Comparison of ENCODE assay signal across 8 cellular contexts in the genomic region with DNA sequence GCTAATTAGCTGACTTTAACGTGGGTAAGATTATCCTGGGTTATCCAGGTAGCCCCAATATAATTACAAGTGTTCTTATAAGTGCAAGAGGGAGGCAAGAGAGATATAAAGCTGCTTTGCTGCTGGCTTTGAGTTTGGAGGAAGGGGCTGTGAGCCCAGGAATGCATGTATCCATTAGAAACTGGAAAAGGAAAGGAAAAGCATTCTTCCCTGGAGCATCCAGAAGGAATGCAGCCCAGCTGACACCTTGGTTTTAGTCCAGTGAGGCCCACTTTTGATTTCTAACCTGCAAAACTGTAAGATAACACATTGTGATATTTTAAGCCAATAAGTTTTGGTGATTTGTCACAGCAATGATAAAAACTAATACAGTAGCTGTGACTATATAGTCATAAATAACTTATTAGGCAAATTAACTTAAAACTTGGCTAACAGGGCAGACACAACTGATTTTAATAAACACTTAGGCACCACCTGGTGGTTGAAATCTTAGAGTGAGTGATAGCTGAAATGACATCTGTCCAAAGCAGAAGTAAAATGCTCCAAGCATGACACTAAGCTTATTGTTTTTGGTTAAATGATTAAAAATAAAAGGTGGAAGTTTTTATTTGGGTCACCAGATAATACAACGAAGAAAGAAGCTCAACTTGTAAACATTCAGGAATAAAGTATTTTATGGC. TPM values are rescaled to one million over a fixed set of nuclear protein-coding genes. Genes with fewer than 3 reads are reported as not detected.
DNase-seq lines count a peak whose midpoint lies in the region; ATAC-seq and TF ChIP-seq lines count a peak whose summit lies in the region.

No MANE protein-coding gene starts in this region.

- no peaks in the 10 kb centered on the region for H3K9me3 Mint-ChIP-seq in activated CD8-positive, alpha-beta T cell treated with anti-CD3 and anti-CD28 coated beads for 36 hours
- no peaks in the 10 kb centered on the region for H3K9me3 Mint-ChIP-seq in activated CD8-positive, alpha-beta T cell treated with anti-CD3 and anti-CD28 coated beads, Interleukin-2, amount 10 ng/mL, durations not matched to agents 7 days and 5 days (ENCODE audit: insufficient read depth)

- no peak overlapping the region for H3K4me3 Mint-ChIP-seq in activated CD8-positive, alpha-beta T cell treated with anti-CD3 and anti-CD28 coated beads for 36 hours
- H3K4me3 Mint-ChIP-seq in activated CD8-positive, alpha-beta T cell treated with anti-CD3 and anti-CD28 coated beads, Interleukin-2, amount 10 ng/mL, durations not matched to agents 7 days and 5 days, result no peak overlapping the region

- H3K4me1 Mint-ChIP-seq in activated CD8-positive, alpha-beta T cell treated with anti-CD3 and anti-CD28 coated beads for 36 hours (ENCODE audit: low read depth), result peaks cover 4% of the 10 kb centered on the region
- H3K4me1 Mint-ChIP-seq in activated CD8-positive, alpha-beta T cell treated with anti-CD3 and anti-CD28 coated beads, Interleukin-2, amount 10 ng/mL, durations not matched to agents 7 days and 5 days (ENCODE audit: low read depth), result peaks cover 3% of the 10 kb centered on the region

- intact Hi-C loops in activated CD8-positive, alpha-beta T cell treated with anti-CD3 and anti-CD28 coated beads for 36 hours (cut with micrococcal nuclease), result loop anchor here (2.0 kb wide), 1 partner anchor 101 kb away; no protein-coding TSS in a partner anchor
- intact Hi-C loops in lower leg skin (cut with DNase I; ENCODE audit: low total_unique reads), result loop anchor here (5.0 kb wide), 1 partner anchor 102 kb away; no protein-coding TSS in a partner anchor

- TF ChIP-seq CTCF in activated CD8-positive, alpha-beta T cell treated with anti-CD3 and anti-CD28 coated beads for 36 hours (IDR thresholded peaks at IDR 0.05), result peak; percentile 41
- TF ChIP-seq CTCF in foreskin keratinocyte (conservative IDR thresholded peaks at IDR 0.05), result peak; percentile 83
- no peak for TF ChIP-seq CTCF in lower leg skin (IDR thresholded peaks at IDR 0.05)

- H3K27ac Mint-ChIP-seq in activated CD8-positive, alpha-beta T cell treated with anti-CD3 and anti-CD28 coated beads for 36 hours, result no peak overlapping the region
- no peak overlapping the region for H3K27ac Mint-ChIP-seq in activated CD8-positive, alpha-beta T cell treated with anti-CD3 and anti-CD28 coated beads, Interleukin-2, amount 10 ng/mL, durations not matched to agents 7 days and 5 days

- no peaks in the 10 kb centered on the region for H3K36me3 Mint-ChIP-seq in activated CD8-positive, alpha-beta T cell treated with anti-CD3 and anti-CD28 coated beads for 36 hours (ENCODE audit: low read depth)
- no peaks in the 10 kb centered on the region for H3K36me3 Mint-ChIP-seq in activated CD8-positive, alpha-beta T cell treated with anti-CD3 and anti-CD28 coated beads, Interleukin-2, amount 10 ng/mL, durations not matched to agents 7 days and 5 days (ENCODE audit: low read depth)

- no peak for TF ChIP-seq POLR2A in lower leg skin (IDR thresholded peaks at IDR 0.05)

- H3K27me3 ChIP-seq in foreskin keratinocyte, result peaks cover 2% of the 10 kb centered on the region

- CTCF ChIA-PET in activated CD8-positive, alpha-beta T cell treated with anti-CD3 and anti-CD28 coated beads for 36 hours (lab: Charles Lee), result interaction anchor here (0.8 to 3.0 kb wide), 20 partner anchors 10 to 326 kb away, joined by 3 to 50 read pairs (median 4); a partner anchor contains a TSS
- CTCF ChIA-PET in activated CD8-positive, alpha-beta T cell treated with anti-CD3 and anti-CD28 coated beads, Interleukin-2, amount 10 ng/mL, durations not matched to agents 7 days and 5 days (lab: Charles Lee), result interaction anchor here (0.7 to 3.3 kb wide), 17 partner anchors 9 to 325 kb away, joined by 3 to 63 read pairs (median 5); no protein-coding TSS in a partner anchor

- peak overlapping the region; percentile 13 for H3K27ac ChIP-seq in foreskin keratinocyte

- DNase-seq in activated CD8-positive, alpha-beta T cell treated with anti-CD3 and anti-CD28 coated beads for 36 hours, result no peak
- DNase-seq in activated CD8-positive, alpha-beta T cell treated with anti-CD3 and anti-CD28 coated beads, Interleukin-2, amount 10 ng/mL, durations not matched to agents 7 days and 5 days, result no peak
- DNase-seq in NCI-H748 (lab: John Stamatoyannopoulos, UW; ENCODE audit: unreplicated experiment), result peak; percentile 67
- DNase-seq in foreskin keratinocyte, result peak in 1 of 2 donors; percentile 38
- DNase-seq in lower leg skin (ENCODE audit: low spot score in 2 of 2), result no peak
- no peak for DNase-seq in KG1 (lab: John Stamatoyannopoulos, UW)
- DNase-seq in NCI-H2227 (lab: John Stamatoyannopoulos, UW; ENCODE audit: unreplicated experiment), result no peak

- POLR2A ChIA-PET in activated CD8-positive, alpha-beta T cell treated with anti-CD3 and anti-CD28 coated beads for 36 hours (lab: Charles Lee), result interaction anchor here (0.6 kb wide), 1 partner anchor 256 kb away, joined by 3 read pairs; a partner anchor contains a TSS
- POLR2A ChIA-PET in activated CD8-positive, alpha-beta T cell treated with anti-CD3 and anti-CD28 coated beads, Interleukin-2, amount 10 ng/mL, durations not matched to agents 7 days and 5 days (lab: Charles Lee), result no interaction called here

- peaks cover 26% of the 10 kb centered on the region for H3K4me1 ChIP-seq in foreskin keratinocyte

- H3K27me3 Mint-ChIP-seq in activated CD8-positive, alpha-beta T cell treated with anti-CD3 and anti-CD28 coated beads for 36 hours, result peaks cover 5% of the 10 kb centered on the region
- H3K27me3 Mint-ChIP-seq in activated CD8-positive, alpha-beta T cell treated with anti-CD3 and anti-CD28 coated beads, Interleukin-2, amount 10 ng/mL, durations not matched to agents 7 days and 5 days (ENCODE audit: low read depth), result no peaks in the 10 kb centered on the region

- WGBS in lower leg skin, 2 donors, result 26 to 40% methylated on average over 2 of the region's 2 CpGs

- no peak overlapping the region for H3K4me3 ChIP-seq in lower leg skin (ENCODE audit: low read depth, poor library complexity, severe bottlenecking)

- ATAC-seq in activated CD8-positive, alpha-beta T cell treated with anti-CD3 and anti-CD28 coated beads for 36 hours, result no peak
- ATAC-seq in activated CD8-positive, alpha-beta T cell treated with anti-CD3 and anti-CD28 coated beads, Interleukin-2, amount 10 ng/mL, durations not matched to agents 7 days and 5 days, result no peak
- ATAC-seq in HG02798 (IDR thresholded peaks at IDR 0.05; ENCODE audit: poor library complexity, unreplicated experiment), result peak; percentile 70
- ATAC-seq in foreskin keratinocyte, result no peak

RNA-seq across cellular contexts. Expression of a gene that starts 35.6 kb away (rescaled TPM):
- total RNA-seq in activated CD8-positive, alpha-beta T cell treated with anti-CD3 and anti-CD28 coated beads for 36 hours, result not detected
- total RNA-seq in activated CD8-positive, alpha-beta T cell treated with anti-CD3 and anti-CD28 coated beads, Interleukin-2, amount 10 ng/mL, durations not matched to agents 7 days and 5 days, result not detected
- total RNA-seq in foreskin keratinocyte (2.8 and 3.3 TPM in 2 replicates), lower leg skin (10 to 100 TPM; 53.5 to 60.1 (median 58.3) TPM)
- 1.4 and 2.0 TPM in 2 replicates for polyA plus RNA-seq in foreskin keratinocyte

RNA-seq across cellular contexts. Expression of a gene that starts 47.8 kb away (rescaled TPM):
- not detected for total RNA-seq in activated CD8-positive, alpha-beta T cell treated with anti-CD3 and anti-CD28 coated beads for 36 hours
- not detected for total RNA-seq in activated CD8-positive, alpha-beta T cell treated with anti-CD3 and anti-CD28 coated beads, Interleukin-2, amount 10 ng/mL, durations not matched to agents 7 days and 5 days
- not detected in 2 replicates for total RNA-seq in foreskin keratinocyte
- polyA plus RNA-seq in foreskin keratinocyte, result 0.01 TPM in 1 of 2 replicates, not detected in the other
- not detected for total RNA-seq in lower leg skin

Comparison
In these comparisons a context has a peak if more than half of its experiments do, and no peak if none do; other contexts are left out.
1. CTCF ChIP-seq: peak in activated CD8-positive, alpha-beta T cell treated with anti-CD3 and anti-CD28 coated beads for 36 hours (single experiment) and foreskin keratinocyte (single experiment); none in lower leg skin (0 of 3).
2. RNA of a gene that starts 35.6 kb away (total RNA-seq): 53.5 to 60.1 TPM in lower leg skin; 2.8 to 3.3 TPM in foreskin keratinocyte, not detected in activated CD8-positive, alpha-beta T cell treated with anti-CD3 and anti-CD28 coated beads, Interleukin-2, amount 10 ng/mL, durations not matched to agents 7 days and 5 days and not detected in activated CD8-positive, alpha-beta T cell treated with anti-CD3 and anti-CD28 coated beads for 36 hours; every median in the first group is over 10 times any median in the second.